Comparison of ENCODE assay signal across 8 cellular contexts in the genomic region with DNA sequence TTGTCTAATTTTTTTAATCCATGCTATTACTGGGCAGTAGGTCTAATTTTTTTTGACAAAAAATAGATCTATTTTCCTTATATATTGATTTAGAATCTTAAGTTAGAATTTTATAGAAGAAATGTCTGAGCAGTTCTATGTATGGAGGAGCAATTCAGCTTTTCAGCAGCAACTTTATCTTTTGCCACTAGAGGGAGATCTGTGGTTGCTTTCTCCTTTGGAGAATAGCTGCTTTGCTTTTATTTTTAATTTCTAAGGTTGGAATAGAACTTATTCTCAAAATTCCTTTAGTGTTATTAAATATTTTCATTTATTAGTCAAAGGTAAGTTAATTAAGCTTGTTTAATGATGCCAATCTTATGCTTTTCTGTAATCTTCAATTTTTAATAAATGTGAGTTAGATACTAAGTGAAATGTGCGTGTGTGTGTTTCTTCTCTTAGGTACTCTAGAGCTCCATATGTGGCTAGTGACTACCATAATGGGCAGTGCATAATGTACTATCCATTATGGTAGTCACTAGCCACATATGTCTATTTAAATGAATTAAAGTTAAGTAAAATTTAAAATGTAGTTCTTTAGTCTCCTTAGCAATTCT. TPM values are rescaled to one million over a fixed set of nuclear protein-coding genes. Genes with fewer than 3 reads are reported as not detected.
A peak's percentile ranks its signal among the peaks of the same experiment; 100 is the strongest.
DNase-seq lines count a peak whose midpoint lies in the region; ATAC-seq, FAIRE-seq and TF ChIP-seq lines count a peak whose summit lies in the region.

No MANE protein-coding gene starts in this region.

- intact Hi-C loops in CD14-positive monocyte (cut with micrococcal nuclease): no loop called here

- H2AFZ ChIP-seq in SU-DHL-6 (ENCODE audit: low read depth, low read length, severe bottlenecking): no peak overlapping the region

- H3K9me3 Mint-ChIP-seq in CD14-positive monocyte: no peaks in the 10 kb centered on the region

- H3K27ac ChIP-seq in SU-DHL-6 (ENCODE audit: low read depth, low read length): no peak overlapping the region
- no peak overlapping the region for H3K27ac ChIP-seq in foreskin keratinocyte
- no peak overlapping the region for H3K27ac ChIP-seq in small intestine (ENCODE audit: low read depth in 1 of 2, low read length in 1 of 2)

- no peaks in the 10 kb centered on the region for H3K9me2 ChIP-seq in SU-DHL-6 (replicated peaks; ENCODE audit: insufficient read depth, low read length)

- H3K27ac Mint-ChIP-seq in CD14-positive monocyte: no peak overlapping the region

- no peak for DNase-seq in CD14-positive monocyte (ENCODE audit: low spot score)
- peak; percentile 40 for DNase-seq in GM13977 (ENCODE audit: low spot score)
- no peak for DNase-seq in foreskin keratinocyte
- DNase-seq in small intestine: peak; percentile 39
- DNase-seq in activated CD4-positive, alpha-beta T cell treated with anti-CD3 and anti-CD28 coated beads for 1 hour: no peak

- 91 to 100% (median 100%) methylated on average over 1 of the region's 1 CpG for WGBS in small intestine, 3 donors

- no peaks in the 10 kb centered on the region; the same call in 1 of the 2 replicates for H3F3A ChIP-seq in SU-DHL-6 (ENCODE audit: insufficient read depth)

- H3K36me3 ChIP-seq in SU-DHL-6 (ENCODE audit: low read length) (no peaks in the 10 kb centered on the region), small intestine (ENCODE audit: control insufficient read depth in 2 of 2, insufficient read depth in 2 of 2, low read length in 2 of 2) (peaks cover 0 to 4% of the 10 kb centered on the region in 2 donors)

- TF ChIP-seq CTCF in CD14-positive monocyte (IDR thresholded peaks at IDR 0.05): peak; percentile 71
- TF ChIP-seq CTCF in GM13977 (IDR thresholded peaks at IDR 0.05; ENCODE audit: extremely low read depth, insufficient read depth, missing control alignments): peak; percentile 71
- TF ChIP-seq CTCF in SU-DHL-6 (IDR thresholded peaks at IDR 0.05; ENCODE audit: insufficient read depth, low read length, poor library complexity, severe bottlenecking): peak; percentile 42
- peak; percentile 70 for TF ChIP-seq CTCF in foreskin keratinocyte (conservative IDR thresholded peaks at IDR 0.05)

- ATAC-seq in HG03159 (IDR thresholded peaks at IDR 0.05; ENCODE audit: unreplicated experiment) (peak; percentile 83), foreskin keratinocyte (no peak), HG03139 (IDR thresholded peaks at IDR 0.05; ENCODE audit: unreplicated experiment) (no peak)

- peak; percentile 95 for FAIRE-seq in small intestine (lab: Jason Lieb, UNC)

- no peak overlapping the region for H3K4me2 ChIP-seq in SU-DHL-6 (ENCODE audit: low read depth, low read length, poor library complexity, severe bottlenecking)

- H3K9me3 ChIP-seq in SU-DHL-6 (ENCODE audit: insufficient read depth, low read length) (no peaks in the 10 kb centered on the region), small intestine (ENCODE audit: control insufficient read depth, low read depth) (no peaks in the 10 kb centered on the region)

- H3K4me1 ChIP-seq in foreskin keratinocyte (peaks cover 15% of the 10 kb centered on the region), small intestine (ENCODE audit: control insufficient read depth in 2 of 2, insufficient read depth in 1 of 2, low read depth in 1 of 2, low read length in 1 of 2) (no peaks in the 10 kb centered on the region)

- H3K4me1 Mint-ChIP-seq in CD14-positive monocyte: no peaks in the 10 kb centered on the region

- peaks cover 0 to 3% (median 0%) of the 10 kb centered on the region in 3 donors for H3K27me3 Mint-ChIP-seq in CD14-positive monocyte (ENCODE audit: low read depth in 3 of 3)

- no peak overlapping the region for H3K4me3 ChIP-seq in SU-DHL-6 (ENCODE audit: insufficient read depth, low read length, poor library complexity, severe bottlenecking)
- no peak overlapping the region for H3K4me3 ChIP-seq in small intestine (ENCODE audit: low read depth in 1 of 2, low read length in 2 of 2)

- H3K79me2 ChIP-seq in SU-DHL-6 (ENCODE audit: insufficient read depth, low read length): no peaks in the 10 kb centered on the region

- H4K20me1 ChIP-seq in SU-DHL-6 (ENCODE audit: low read depth, low read length): no peaks in the 10 kb centered on the region

- H3K27me3 ChIP-seq in SU-DHL-6 (ENCODE audit: low read length) (no peaks in the 10 kb centered on the region), foreskin keratinocyte (no peaks in the 10 kb centered on the region), small intestine (ENCODE audit: control insufficient read depth in 2 of 2, insufficient read depth in 2 of 2, low read length in 2 of 2) (no peaks in the 10 kb centered on the region)

- no peak overlapping the region for H3K9ac ChIP-seq in SU-DHL-6 (ENCODE audit: low read length)

- H3K4me3 Mint-ChIP-seq in CD14-positive monocyte: no peak overlapping the region

- H3K36me3 Mint-ChIP-seq in CD14-positive monocyte: peaks cover 20 to 24% of the 10 kb centered on the region in 2 donors

- in situ Hi-C loops in GM13977 (cut with MboI; ENCODE audit: low pct_unique_long_range_greater_than_20kb, low sequenced_read_pairs, unreplicated experiment): no loop called here

RNA-seq across cellular contexts. Expression of a gene that starts 29.3 kb away (rescaled TPM):
- polyA plus RNA-seq in CD14-positive monocyte (1 to 10 TPM; 5.0 to 8.2 TPM), foreskin keratinocyte (9.3 and 11.4 TPM in 2 replicates), small intestine (10 to 100 TPM in 1 of 3 donors, 1 to 10 TPM in 2; 4.9 to 12.8 (median 7.8) TPM)
- total RNA-seq in foreskin keratinocyte: 25.1 and 27.1 TPM in 2 replicates

RNA-seq across cellular contexts. Expression of a gene that starts 38.8 kb away (rescaled TPM):
- polyA plus RNA-seq in CD14-positive monocyte (1 to 10 TPM; 7.6 to 9.6 TPM), foreskin keratinocyte (1.1 and 1.2 TPM in 2 replicates), small intestine (1 to 10 TPM; 2.2 to 9.4 (median 6.6) TPM)
- total RNA-seq in foreskin keratinocyte: 2.0 and 2.3 TPM in 2 replicates

RNA-seq across cellular contexts. Expression of a gene that starts 59.1 kb away (rescaled TPM):
- polyA plus RNA-seq in CD14-positive monocyte: not detected
- not detected in 2 replicates for total RNA-seq in foreskin keratinocyte
- not detected in 2 replicates for polyA plus RNA-seq in foreskin keratinocyte
- polyA plus RNA-seq in small intestine: not detected

Comparison
In these comparisons a context has a peak if more than half of its experiments do, and no peak if none do; other contexts are left out.
1. DNase-seq: peak in GM13977 (single experiment) and small intestine (single experiment); none in CD14-positive monocyte (single experiment), foreskin keratinocyte (0 of 2) and activated CD4-positive, alpha-beta T cell treated with anti-CD3 and anti-CD28 coated beads for 1 hour (single experiment).
2. Peak in every context shown above with its lines, with median percentiles within 50 percentile points of each other: CTCF ChIP-seq.